ENCODE assay signal across 11 cellular contexts in the genomic region with DNA sequence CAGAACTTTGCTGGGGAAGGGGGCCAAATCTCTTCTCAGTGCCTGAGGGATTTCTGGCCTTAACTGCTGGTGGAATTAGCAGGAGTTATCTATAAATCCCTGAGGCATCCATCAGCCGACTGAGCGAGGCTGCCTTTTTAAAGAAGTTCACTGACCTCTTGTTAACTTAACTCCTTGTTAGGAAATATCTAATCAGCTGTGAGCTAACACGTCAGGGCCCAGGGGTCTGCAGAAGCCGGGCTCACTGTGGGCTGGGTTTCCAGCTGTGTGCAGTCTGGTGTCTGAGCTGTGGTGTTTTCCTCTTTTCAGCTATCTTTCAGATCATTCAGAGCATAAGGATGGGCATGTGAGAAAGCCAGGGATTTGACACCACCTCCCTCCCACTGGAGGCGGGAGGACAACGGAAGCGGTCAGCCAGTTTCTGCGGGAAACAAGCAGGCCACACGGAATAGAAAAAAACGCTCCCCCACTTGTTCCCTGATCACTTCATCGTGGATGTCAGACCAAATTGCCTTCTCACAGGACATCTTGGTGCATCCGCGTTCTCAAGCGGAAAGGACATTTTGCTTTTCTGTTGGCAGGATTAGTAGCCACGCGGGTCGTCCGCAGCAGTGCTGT. TPM values are rescaled to one million over a fixed set of nuclear protein-coding genes. Genes with fewer than 3 reads are reported as not detected.
DNase-seq lines count a peak whose midpoint lies in the region; ATAC-seq and TF ChIP-seq lines count a peak whose summit lies in the region.
"Had no signal": no experiment of that assay in that cellular context is flagged by ENCODE, and none has a peak within 500 bp of the region (broad histone marks: within the 10 kb centered on the region; RNA-seq: fewer than 3 reads in every experiment).

No MANE protein-coding gene starts in this region.

- no peak overlapping the region for H3K27ac ChIP-seq in iPS-20b (ENCODE audit: low read length)
- peak overlapping the region; percentile 27 to 48 for H3K27ac ChIP-seq in prostate gland
- H3K27ac ChIP-seq: ascending aorta had no signal

- intact Hi-C loops in prostate gland (cut with DNase I): no loop called here

- H3K9ac ChIP-seq in iPS-20b (ENCODE audit: low read depth, low read length): peak overlapping the region; percentile 13; the same call in 1 of the 2 replicates

- H3K27me3 ChIP-seq in iPS-20b (ENCODE audit: insufficient read depth, low read length) (no peaks in the 10 kb centered on the region), prostate gland (replicated peaks; ENCODE audit: insufficient read depth) (no peaks in the 10 kb centered on the region)
- H3K27me3 ChIP-seq: ascending aorta had no signal

- H3K9me3 ChIP-seq in iPS-20b (ENCODE audit: insufficient read depth, low read depth, low read length) (no peaks in the 10 kb centered on the region), prostate gland (no peaks in the 10 kb centered on the region)
- H3K9me3 ChIP-seq: ascending aorta had no signal

- ATAC-seq in HG03565 (IDR thresholded peaks at IDR 0.05; ENCODE audit: unreplicated experiment): no peak
- ATAC-seq in GM18517 (IDR thresholded peaks at IDR 0.05; ENCODE audit: unreplicated experiment): no peak

- H3K4me1 ChIP-seq in iPS-20b (ENCODE audit: insufficient read depth, low read length) (no peaks in the 10 kb centered on the region), prostate gland (replicated peaks) (peaks cover 2% of the 10 kb centered on the region)
- H3K4me1 ChIP-seq: ascending aorta had no signal

- TF ChIP-seq POLR2A in prostate gland (IDR thresholded peaks at IDR 0.05): no peak

- 61% methylated on average over 18 of the region's 18 CpGs for whole genome bisulfite sequencing in prostate gland

- no peak for TF ChIP-seq CTCF in prostate gland (IDR thresholded peaks at IDR 0.05)

- peak; percentile 64 for DNase-seq in EH (ENCODE audit: low read depth)
- peak; percentile 61 for DNase-seq in cerebellar cortex (ENCODE audit: low spot score)
- no peak for DNase-seq in prostate gland (ENCODE audit: low spot score)
- no peak for DNase-seq in NCI-H2227 treated with DMSO at 0.1 percent for 48 hours (lab: John Stamatoyannopoulos, UW)
- DNase-seq in mucosa of gallbladder (ENCODE audit: low spot score): no peak
- DNase-seq: activated CD4-positive, CD25-positive, alpha-beta regulatory T cell treated with anti-CD3 and anti-CD28 coated beads, Interleukin-2, amount 50 U/mL, for 72 hours had no signal

- H3K4me3 ChIP-seq in iPS-20b (ENCODE audit: low read length) (no peak overlapping the region), prostate gland (no peak overlapping the region)
- H3K4me3 ChIP-seq: ascending aorta had no signal

- H3K36me3 ChIP-seq in iPS-20b (ENCODE audit: insufficient read depth, low read depth, low read length) (no peaks in the 10 kb centered on the region), prostate gland (no peaks in the 10 kb centered on the region)
- H3K36me3 ChIP-seq: ascending aorta had no signal

RNA-seq across cellular contexts. Expression of gene SERP2, which starts 23.4 kb away (rescaled TPM):
- 10 to 100 TPM in 1 of 2 donors, 1 to 10 TPM in 1; 3.3 to 14.5 TPM for total RNA-seq in prostate gland
- total RNA-seq in mucosa of gallbladder: 3.7 TPM
- total RNA-seq: B cell had no signal

Comparison
In these comparisons a context has a peak if more than half of its experiments do, and no peak if none do; other contexts are left out.
1. DNase-seq: peak in EH (single experiment) and cerebellar cortex (single experiment); none in prostate gland (single experiment), NCI-H2227 treated with DMSO at 0.1 percent for 48 hours (single experiment) and mucosa of gallbladder (single experiment).